ENCODE assay signal across 11 cellular contexts in genomic region chr10:80163741-80164341, GRCh38. TPM values are rescaled to one million over a fixed set of nuclear protein-coding genes. Genes with fewer than 3 reads are reported as not detected.
A peak's percentile ranks its signal among the peaks of the same experiment; 100 is the strongest.
DNase-seq lines count a peak whose midpoint lies in the region; ATAC-seq and TF ChIP-seq lines count a peak whose summit lies in the region.
"Had no signal": no experiment of that assay in that cellular context is flagged by ENCODE, and none has a peak within 500 bp of the region (broad histone marks: within the 10 kb centered on the region; RNA-seq: fewer than 3 reads in every experiment).

No MANE protein-coding gene starts in this region.

- H3K27me3 Mint-ChIP-seq in CD14-positive monocyte (ENCODE audit: low read depth in 3 of 3) = peaks cover 0 to 2% (median 0%) of the 10 kb centered on the region in 3 donors
- H3K27me3 Mint-ChIP-seq in activated naive CD4-positive, alpha-beta T cell treated with anti-CD3 and anti-CD28 coated beads, Interleukin-2, amount 10 ng/mL, durations not matched to agents 7 days and 5 days = no peaks in the 10 kb centered on the region

- H3K9me3 Mint-ChIP-seq in CD14-positive monocyte = peaks cover 0 to 3% (median 0%) of the 10 kb centered on the region in 7 donors
- H3K9me3 Mint-ChIP-seq in activated naive CD4-positive, alpha-beta T cell treated with anti-CD3 and anti-CD28 coated beads, Interleukin-2, amount 10 ng/mL, durations not matched to agents 7 days and 5 days = no peaks in the 10 kb centered on the region

- TF ChIP-seq CTCF in CD14-positive monocyte (IDR thresholded peaks at IDR 0.05) (no peak), esophagus squamous epithelium (IDR thresholded peaks at IDR 0.05) (no peak)

- peaks cover 42% of the 10 kb centered on the region for H3K4me1 Mint-ChIP-seq in CD14-positive monocyte
- H3K4me1 Mint-ChIP-seq in activated naive CD4-positive, alpha-beta T cell treated with anti-CD3 and anti-CD28 coated beads, Interleukin-2, amount 10 ng/mL, durations not matched to agents 7 days and 5 days = no peaks in the 10 kb centered on the region

- H3K4me3 Mint-ChIP-seq in CD14-positive monocyte = no peak overlapping the region
- H3K4me3 Mint-ChIP-seq in activated naive CD4-positive, alpha-beta T cell treated with anti-CD3 and anti-CD28 coated beads, Interleukin-2, amount 10 ng/mL, durations not matched to agents 7 days and 5 days = no peak overlapping the region

- peak overlapping the region in 5 of 7 donors; percentile 43 to 97 (median 81) for H3K27ac Mint-ChIP-seq in CD14-positive monocyte
- H3K27ac Mint-ChIP-seq in activated naive CD4-positive, alpha-beta T cell treated with anti-CD3 and anti-CD28 coated beads, Interleukin-2, amount 10 ng/mL, durations not matched to agents 7 days and 5 days = no peak overlapping the region

- no peak overlapping the region for H3K4me3 ChIP-seq in esophagus squamous epithelium
- H3K4me3 ChIP-seq: cardiac muscle cell had no signal

- intact Hi-C loops in CD14-positive monocyte (cut with micrococcal nuclease) = loop anchor here in 1 of 2 donors (5.0 kb wide), 1 partner anchor 43 kb away; the partner anchor contains the start of gene ANXA11
- intact Hi-C loops in esophagus squamous epithelium (cut with DNase I) = no loop called here
- intact Hi-C loops in sciatic nerve (cut with DNase I) = no loop called here

- no peaks in the 10 kb centered on the region for H3K9me3 ChIP-seq in esophagus squamous epithelium

- DNase-seq in CD14-positive monocyte (ENCODE audit: low spot score) (no peak), NCI-H748 (lab: John Stamatoyannopoulos, UW; ENCODE audit: unreplicated experiment) (peak; percentile 66), esophagus squamous epithelium (lab: John Stamatoyannopoulos, UW) (no peak), sciatic nerve (ENCODE audit: low spot score) (no peak), NCI-H510A treated with DMSO at 0.1 percent for 48 hours (lab: John Stamatoyannopoulos, UW) (no peak)
- DNase-seq in activated CD8-positive, alpha-beta memory T cell treated with anti-CD3 and anti-CD28 coated beads, Interleukin-2, amount 50 U/mL, for 48 hours = no peak
- no peak for DNase-seq in activated naive CD4-positive, alpha-beta T cell treated with anti-CD3 and anti-CD28 coated beads, Interleukin-2, amount 10 ng/mL, durations not matched to agents 7 days and 5 days
- DNase-seq: islet precursor cell, NCI-H2171 had no signal

- CTCF ChIA-PET in activated naive CD4-positive, alpha-beta T cell treated with anti-CD3 and anti-CD28 coated beads, Interleukin-2, amount 10 ng/mL, durations not matched to agents 7 days and 5 days (lab: Charles Lee) = no interaction called here

- H3K27ac ChIP-seq in esophagus squamous epithelium = peak overlapping the region; percentile 67 to 76 (median 70)
- H3K27ac ChIP-seq: cardiac muscle cell had no signal

- 38% methylated on average over 2 to 8 of the region's 8 CpGs for WGBS in esophagus squamous epithelium, 2 donors

- H3K36me3 Mint-ChIP-seq in CD14-positive monocyte = peaks cover 93 to 94% of the 10 kb centered on the region in 2 donors
- peaks cover 53% of the 10 kb centered on the region for H3K36me3 Mint-ChIP-seq in activated naive CD4-positive, alpha-beta T cell treated with anti-CD3 and anti-CD28 coated beads, Interleukin-2, amount 10 ng/mL, durations not matched to agents 7 days and 5 days

- H3K36me3 ChIP-seq in esophagus squamous epithelium = peaks cover 16 to 99% (median 23%) of the 10 kb centered on the region in 3 donors

- H3K27me3 ChIP-seq in esophagus squamous epithelium = no peaks in the 10 kb centered on the region
- H3K27me3 ChIP-seq: cardiac muscle cell had no signal

- TF ChIP-seq POLR2A in esophagus squamous epithelium (IDR thresholded peaks at IDR 0.05) = no peak

- ATAC-seq in sciatic nerve (peak; percentile 43), HG03280 (IDR thresholded peaks at IDR 0.05; ENCODE audit: unreplicated experiment) (no peak)

- peaks cover 31 to 88% (median 77%) of the 10 kb centered on the region in 3 donors for H3K4me1 ChIP-seq in esophagus squamous epithelium

RNA-seq across cellular contexts. Expression of gene PLAC9, which starts 31.3 kb away (rescaled TPM):
- polyA plus RNA-seq in CD14-positive monocyte = not detected
- total RNA-seq in esophagus squamous epithelium (10 to 100 TPM in 1 of 4 donors, 1 to 10 TPM in 3; 2.7 to 22.1 (median 3.0) TPM), sciatic nerve (103 TPM)
- total RNA-seq: cardiac muscle cell had no signal

RNA-seq across cellular contexts. Expression of gene ANXA11, which starts 41.5 kb away (rescaled TPM):
- 100 to 1,000 TPM; 134 to 174 TPM for polyA plus RNA-seq in CD14-positive monocyte
- total RNA-seq in esophagus squamous epithelium (100 to 1,000 TPM; 131 to 243 (median 163) TPM), sciatic nerve (205 TPM)
